In genomic region chr7:50303894-50304157, GRCh38 we compare ENCODE assay signal across 8 cellular contexts. TPM values are rescaled to one million over a fixed set of nuclear protein-coding genes. Genes with fewer than 3 reads are reported as not detected.
A peak's percentile ranks its signal among the peaks of the same experiment; 100 is the strongest.
DNase-seq lines count a peak whose midpoint lies in the region; ATAC-seq, FAIRE-seq and TF ChIP-seq lines count a peak whose summit lies in the region.

No MANE protein-coding gene starts in this region.

- no peaks in the 10 kb centered on the region for H3K36me3 ChIP-seq in neuron (ENCODE audit: insufficient read depth, low read length)

- no peak for FAIRE-seq in HTR-8/SVneo (lab: Jason Lieb, UNC)

- peaks cover 3% of the 10 kb centered on the region for H3K4me1 Mint-ChIP-seq in mesothelial cell of epicardium

- H3K4me3 Mint-ChIP-seq in mesothelial cell of epicardium = no peak overlapping the region

- ATAC-seq in Right ventricle myocardium inferior (no peak), HG03280 (IDR thresholded peaks at IDR 0.05; ENCODE audit: unreplicated experiment) (peak; percentile 28)

- H3K4me1 ChIP-seq in neuron (ENCODE audit: insufficient read depth, low read length) = peaks cover 21% of the 10 kb centered on the region

- H3K4me3 ChIP-seq in choroid plexus epithelial cell (ENCODE audit: low read depth, low read length) = peak overlapping the region; percentile 46
- H3K4me3 ChIP-seq in neuron (ENCODE audit: low read length) = peak overlapping the region; percentile 50

- H3K36me3 Mint-ChIP-seq in mesothelial cell of epicardium = no peaks in the 10 kb centered on the region

- no peak for TF ChIP-seq CTCF in choroid plexus epithelial cell (conservative IDR thresholded peaks at IDR 0.05; ENCODE audit: low read depth, low read length)
- no peak for TF ChIP-seq CTCF in mesothelial cell of epicardium (IDR thresholded peaks at IDR 0.05; ENCODE audit: unreplicated experiment)

- no peak overlapping the region for H3K27ac Mint-ChIP-seq in mesothelial cell of epicardium

- peaks cover 86% of the 10 kb centered on the region for H3K27me3 Mint-ChIP-seq in mesothelial cell of epicardium (ENCODE audit: low read depth)

- no peaks in the 10 kb centered on the region for H3K9me3 Mint-ChIP-seq in mesothelial cell of epicardium

- intact Hi-C loops in Right ventricle myocardium inferior (cut with DNase I) = no loop called here
- intact Hi-C loops in cardiac septum (cut with DNase I) = no loop called here

- H2AFZ ChIP-seq in neuron (ENCODE audit: low read depth, low read length) = peak overlapping the region; percentile 64

- H3K9me3 ChIP-seq in neuron (ENCODE audit: low read length) = peaks cover 2% of the 10 kb centered on the region

- DNase-seq in Right ventricle myocardium inferior (ENCODE audit: missing footprints) = peak; percentile 83
- no peak for DNase-seq in cardiac septum (ENCODE audit: low spot score)
- no peak for DNase-seq in choroid plexus epithelial cell (ENCODE audit: low read depth)
- DNase-seq in C1 segment of cervical spinal cord (lab: John Stamatoyannopoulos, UW) = no peak
- no peak for DNase-seq in HTR-8/SVneo (ENCODE audit: insufficient read length, low spot score)
- DNase-seq in mesothelial cell of epicardium (ENCODE audit: low spot score in 2 of 2, unreplicated experiment in 2 of 2) = no peak

- H3K27me3 ChIP-seq in neuron (ENCODE audit: insufficient read depth, low read length) = peaks cover 12% of the 10 kb centered on the region

RNA-seq across cellular contexts. Expression of gene IKZF1, which starts 0.7 kb away (rescaled TPM):
- total RNA-seq in Right ventricle myocardium inferior (3.5 TPM), cardiac septum (2.2 TPM), mesothelial cell of epicardium (1.7 to 2.5 TPM (median 1.8 TPM) in 3 replicates)
